1 cellular context compared by ENCODE assay signal in genomic region chr6:112365952-112366351, GRCh38.
TF ChIP-seq lines count a peak whose summit lies in the region.

No MANE protein-coding gene starts in this region.

TF ChIP-seq in H1, 55 proteins besides CTCF, POLR2A, EP300 and RAD21:
- TF ChIP-seq SRF (IDR thresholded peaks at IDR 0.05; ENCODE audit: low read depth, low read length) (no peak), SUZ12 (IDR thresholded peaks at IDR 0.05; ENCODE audit: low read length) (no peak), RBBP5 (IDR thresholded peaks at IDR 0.05; ENCODE audit: borderline replicate concordance, low read depth, low read length) (no peak), SAP30 (IDR thresholded peaks at IDR 0.05; ENCODE audit: insufficient read depth, insufficient replicate concordance, low read length) (no peak), JUN (IDR thresholded peaks at IDR 0.05; ENCODE audit: low read depth, low read length) (no peak), CEBPB (IDR thresholded peaks at IDR 0.05; ENCODE audit: low read depth, low read length) (no peak), BRCA1 (IDR thresholded peaks at IDR 0.05; ENCODE audit: low read depth, low read length) (no peak), TAF1 (IDR thresholded peaks at IDR 0.05; ENCODE audit: low read depth, low read length) (no peak)
TF ChIP-seq in H1: peak in this region for 0.
